ENCODE assay signal across 8 cellular contexts in genomic region chr12:99810718-99811593, GRCh38.
DNase-seq lines count a peak whose midpoint lies in the region; ATAC-seq, FAIRE-seq and TF ChIP-seq lines count a peak whose summit lies in the region.

No MANE protein-coding gene starts in this region.

- H2AFZ ChIP-seq in endothelial cell of umbilical vein (ENCODE audit: low read depth, low read length): no peak overlapping the region

- no TSS peak for BruUV-seq in endothelial cell of umbilical vein (replicated peaks; lab: Mats Ljungman, UMichigan)

- TF ChIP-seq CTCF in A549 (IDR thresholded peaks at IDR 0.05) (peak; percentile 41), HFFc6 (IDR thresholded peaks at IDR 0.05) (peak; percentile 71), endothelial cell of umbilical vein (IDR thresholded peaks at IDR 0.05; ENCODE audit: extremely low read depth in 1 of 2, insufficient read depth in 1 of 2, low read depth in 1 of 2, low read length in 2 of 2) (no peak)

- dilution Hi-C loops in endothelial cell of umbilical vein (cut with MboI; ENCODE audit: extremely low pct_ligation_motif_present, low sequenced_read_pairs): no loop called here

- 2% methylated on average over 2 of the region's 2 CpGs for WGBS in A549 (ENCODE audit: missing lambda C conversion rate)
- WGBS in aorta, 2 donors: 22 to 35% methylated on average over 2 of the region's 2 CpGs

- no peaks in the 10 kb centered on the region for H4K20me1 ChIP-seq in endothelial cell of umbilical vein (replicated peaks; ENCODE audit: control insufficient read depth, extremely low read depth, insufficient read depth, low read length)

- H3K79me2 ChIP-seq in endothelial cell of umbilical vein (ENCODE audit: control insufficient read depth, insufficient read depth, low read length): no peaks in the 10 kb centered on the region

- no peak overlapping the region for H3K4me3 ChIP-seq in A549
- H3K4me3 ChIP-seq in endothelial cell of umbilical vein (replicated peaks in 1 of 3; ENCODE audit: insufficient read depth in 1 of 3, low read depth in 1 of 3, low read length in 3 of 3): no peak overlapping the region
- H3K4me3 ChIP-seq in aorta (ENCODE audit: low read length in 2 of 2): no peak overlapping the region

- no peaks in the 10 kb centered on the region; the same call in 1 of the 2 replicates for H3K27me3 Mint-ChIP-seq in HFFc6 (ENCODE audit: insufficient read depth)

- peaks cover 5% of the 10 kb centered on the region; the same call in 2 of the 3 replicates for H3K4me1 ChIP-seq in A549
- H3K4me1 ChIP-seq in endothelial cell of umbilical vein (ENCODE audit: control insufficient read depth, extremely low read depth, insufficient read depth, low read length): no peaks in the 10 kb centered on the region
- no peaks in the 10 kb centered on the region for H3K4me1 ChIP-seq in aorta (ENCODE audit: control insufficient read depth in 1 of 2, insufficient read depth in 2 of 2, low read length in 2 of 2)

- intact Hi-C loops in endothelial cell of umbilical vein (cut with micrococcal nuclease) (loop anchor here (1.0 to 2.0 kb wide), 4 partner anchors 247 to 743 kb away; no protein-coding TSS in a partner anchor), aorta (cut with DNase I) (loop anchor here in 1 of 2 donors (5.0 to 10.0 kb wide), 2 partner anchors 171 to 234 kb away; partner anchors contain the start of gene ANKS1B), posterior vena cava (cut with DNase I) (loop anchor here in 1 of 2 donors (5.0 kb wide), 1 partner anchor 96 kb away; no protein-coding TSS in a partner anchor)

- H3K27ac Mint-ChIP-seq in HFFc6: no peak overlapping the region

- H3K36me3 ChIP-seq in endothelial cell of umbilical vein (ENCODE audit: control insufficient read depth in 2 of 2, extremely low read depth in 1 of 2, insufficient read depth in 2 of 2, low read length in 2 of 2) (no peaks in the 10 kb centered on the region), aorta (ENCODE audit: control insufficient read depth in 1 of 2, insufficient read depth in 2 of 2, low read length in 1 of 2) (no peaks in the 10 kb centered on the region)

- TF ChIP-seq EP300 in A549 (IDR thresholded peaks at IDR 0.05): no peak

- H3K36me3 Mint-ChIP-seq in HFFc6 (ENCODE audit: low read depth): no peaks in the 10 kb centered on the region

- H3K9ac ChIP-seq in endothelial cell of umbilical vein (replicated peaks; ENCODE audit: extremely low read depth, insufficient read depth, low read length): no peak overlapping the region

- peaks cover 0 to 2% of the 10 kb centered on the region in 2 experiments for H3K27me3 ChIP-seq in endothelial cell of umbilical vein (ENCODE audit: control insufficient read depth in 2 of 2, insufficient read depth in 2 of 2, low read length in 2 of 2)
- no peaks in the 10 kb centered on the region for H3K27me3 ChIP-seq in aorta (ENCODE audit: control insufficient read depth in 1 of 2, insufficient read depth in 2 of 2, low read length in 1 of 2)

- H3K9me1 ChIP-seq in endothelial cell of umbilical vein (replicated peaks; ENCODE audit: control insufficient read depth, extremely low read depth, insufficient read depth, low read length): no peaks in the 10 kb centered on the region

- no peak for TF ChIP-seq POLR2A in A549 (IDR thresholded peaks at IDR 0.05; ENCODE audit: low read length)
- no peak for TF ChIP-seq POLR2A in endothelial cell of umbilical vein (IDR thresholded peaks at IDR 0.05; ENCODE audit: low read depth, low read length)

- POLR2A ChIA-PET in A549 (lab: Yijun Ruan, JAX) (interaction anchor here (0.7 kb wide), 1 partner anchor 100 kb away, joined by 3 read pairs; no protein-coding TSS in a partner anchor), endothelial cell of umbilical vein (lab: Charles Lee) (no interaction called here)

- TF ChIP-seq RAD21 in A549 (conservative IDR thresholded peaks at IDR 0.05 in 1 of 2, IDR thresholded peaks at IDR 0.05 in 1 of 2): peak; percentile 60 to 70; a peak in 4 of 5 replicates

- CTCF ChIA-PET in A549 (lab: Yijun Ruan, JAX) (interaction anchor here (0.6 kb wide), 1 partner anchor 1397 kb away, joined by 3 read pairs; no protein-coding TSS in a partner anchor), endothelial cell of umbilical vein (lab: Charles Lee) (interaction anchor here (0.6 to 1.2 kb wide), 3 partner anchors 594 to 861 kb away, joined by 3 to 4 read pairs (median 3); no protein-coding TSS in a partner anchor)

- no peaks in the 10 kb centered on the region for H3K4me1 Mint-ChIP-seq in HFFc6 (ENCODE audit: low read depth)

- H3K4me2 ChIP-seq in A549 (peak overlapping the region; percentile 27; the same call in 1 of the 3 replicates), endothelial cell of umbilical vein (ENCODE audit: insufficient read depth, low read length) (no peak overlapping the region)

- no peaks in the 10 kb centered on the region for H3K9me3 Mint-ChIP-seq in HFFc6

- no peak overlapping the region for H3K27ac ChIP-seq in A549
- H3K27ac ChIP-seq in endothelial cell of umbilical vein (ENCODE audit: insufficient read depth, low read depth, low read length): no peak overlapping the region
- H3K27ac ChIP-seq in aorta (ENCODE audit: low read depth in 1 of 2, low read length in 2 of 2): no peak overlapping the region

- no peak overlapping the region for H3K4me3 Mint-ChIP-seq in HFFc6

- FAIRE-seq in A549 (lab: Jason Lieb, UNC) (peak; percentile 59), endothelial cell of umbilical vein (lab: Jason Lieb, UNC) (peak; percentile 69)

- DNase-seq in A549 (ENCODE audit: low read depth in 1 of 2, low spot score in 1 of 2) (peak; percentile 20 to 57), HFFc6 (peak; percentile 5), NCI-H82 treated with DMSO at 0.1 percent for 48 hours (lab: John Stamatoyannopoulos, UW; ENCODE audit: unreplicated experiment) (peak; percentile 88), endothelial cell of umbilical vein (ENCODE audit: low read depth, low spot score) (peak; percentile 57), retina (peak; percentile 6), OCI-M2 (lab: John Stamatoyannopoulos, UW; ENCODE audit: unreplicated experiment) (no peak), aorta (no peak), posterior vena cava (ENCODE audit: low spot score) (no peak)

- peak; percentile 76 to 82; a peak in 5 of 6 replicates for ATAC-seq in A549
- ATAC-seq in aorta (ENCODE audit: low FRiP score): no peak

- H3K9me3 ChIP-seq in A549 (no peaks in the 10 kb centered on the region), endothelial cell of umbilical vein (replicated peaks; ENCODE audit: control insufficient read depth, insufficient read depth, low read length) (no peaks in the 10 kb centered on the region), aorta (ENCODE audit: control insufficient read depth, low read length) (no peaks in the 10 kb centered on the region)

TF ChIP-seq in A549, 52 proteins besides CTCF, POLR2A, EP300 and RAD21:
- TF ChIP-seq PBX3 (IDR thresholded peaks at IDR 0.05) (no peak), ZNF302 (CRISPR knock-in tag; IDR thresholded peaks at IDR 0.05) (no peak), SMC3 (IDR thresholded peaks at IDR 0.05) (peak; percentile 56), SREBF2 (IDR thresholded peaks at IDR 0.05) (no peak), MAFK (IDR thresholded peaks at IDR 0.05; ENCODE audit: partially characterized antibody) (no peak), MAZ (IDR thresholded peaks at IDR 0.05; ENCODE audit: borderline replicate concordance, low read depth, low read length) (no peak), MYC (IDR thresholded peaks at IDR 0.05; ENCODE audit: borderline replicate concordance, low read length) (no peak), CBX2 (IDR thresholded peaks at IDR 0.05; ENCODE audit: borderline replicate concordance, low read depth) (no peak), FOSL2 (IDR thresholded peaks at IDR 0.05) (no peak), FOSL2 (CRISPR knock-in tag; IDR thresholded peaks at IDR 0.05) (no peak)

TF ChIP-seq in endothelial cell of umbilical vein, 7 proteins besides CTCF, POLR2A, EP300 and RAD21:
- no peak for TF ChIP-seq MYC (IDR thresholded peaks at IDR 0.05; ENCODE audit: low read depth, low read length)
- TF ChIP-seq MAX (IDR thresholded peaks at IDR 0.05; ENCODE audit: insufficient read depth, insufficient read length): no peak
- TF ChIP-seq GATA2 (IDR thresholded peaks at IDR 0.05; ENCODE audit: insufficient read depth, insufficient read length, low read depth, low read length): no peak
- TF ChIP-seq JUN (IDR thresholded peaks at IDR 0.05; ENCODE audit: borderline replicate concordance, insufficient read depth, insufficient read length, low read depth): no peak
- TF ChIP-seq EZH2 (IDR thresholded peaks at IDR 0.05; ENCODE audit: borderline replicate concordance, low read depth, low read length, severe bottlenecking): no peak
- TF ChIP-seq FOS (IDR thresholded peaks at IDR 0.05; ENCODE audit: borderline replicate concordance, insufficient read depth, low read length): no peak
- TF ChIP-seq POLR2AphosphoS5 (IDR thresholded peaks at IDR 0.05; ENCODE audit: insufficient read depth, low read depth, low read length): no peak

Comparison
In these comparisons a context has a peak if more than half of its experiments do, and no peak if none do; other contexts are left out.
1. DNase-seq: peak in A549 (2 of 2), HFFc6 (single experiment), NCI-H82 treated with DMSO at 0.1 percent for 48 hours (single experiment), endothelial cell of umbilical vein (single experiment) and retina (single experiment); none in OCI-M2 (single experiment), aorta (0 of 2) and posterior vena cava (single experiment).
2. CTCF ChIP-seq: peak in A549 (single experiment) and HFFc6 (single experiment); none in endothelial cell of umbilical vein (0 of 2).